Comparison of ENCODE assay signal across 20 cellular contexts in genomic region chr3:17110665-17111396, GRCh38.
A peak's percentile ranks its signal among the peaks of the same experiment; 100 is the strongest.
DNase-seq lines count a peak whose midpoint lies in the region; ATAC-seq and TF ChIP-seq lines count a peak whose summit lies in the region.
"Had no signal": no experiment of that assay in that cellular context is flagged by ENCODE, and none has a peak within 500 bp of the region (broad histone marks: within the 10 kb centered on the region; RNA-seq: fewer than 3 reads in every experiment).

No MANE protein-coding gene starts in this region.

- peaks cover 0 to 2% of the 10 kb centered on the region in 2 donors for H3K36me3 Mint-ChIP-seq in activated T-cell treated with anti-CD3 and anti-CD28 coated beads, Interleukin-2, amount 50 U/mL, for 72 hours (ENCODE audit: insufficient read depth in 2 of 2)
- H3K36me3 Mint-ChIP-seq in activated T-cell treated with anti-CD3 and anti-CD28 coated beads, Interleukin-2, amount 50 U/mL, for 4 hours (ENCODE audit: insufficient read depth) = no peaks in the 10 kb centered on the region
- H3K36me3 Mint-ChIP-seq in naive B cell = peaks cover 0 to 6% of the 10 kb centered on the region in 2 donors
- H3K36me3 Mint-ChIP-seq: CD14-positive monocyte had no signal

- no peaks in the 10 kb centered on the region for H3K27me3 Mint-ChIP-seq in activated T-cell treated with anti-CD3 and anti-CD28 coated beads, Interleukin-2, amount 50 U/mL, for 72 hours (ENCODE audit: low read depth)
- no peaks in the 10 kb centered on the region for H3K27me3 Mint-ChIP-seq in activated T-cell treated with anti-CD3 and anti-CD28 coated beads, Interleukin-2, amount 50 U/mL, for 4 hours (ENCODE audit: low read depth)
- H3K27me3 Mint-ChIP-seq in naive B cell = no peaks in the 10 kb centered on the region

- DNase-seq in activated T-cell treated with anti-CD3 and anti-CD28 coated beads, Interleukin-2, amount 50 U/mL, for 72 hours = peak in 1 of 2 donors; percentile 8
- no peak for DNase-seq in activated T-cell treated with anti-CD3 and anti-CD28 coated beads, Interleukin-2, amount 50 U/mL, for 4 hours
- peak; percentile 8 to 44 for DNase-seq in Kasumi-1 (lab: John Stamatoyannopoulos, UW)
- peak; percentile 63 for DNase-seq in naive B cell
- DNase-seq in foreskin fibroblast = no peak
- DNase-seq in RKO (ENCODE audit: low spot score) = no peak
- DNase-seq in C1 segment of cervical spinal cord (lab: John Stamatoyannopoulos, UW) = no peak
- DNase-seq: ACHN; foreskin melanocyte; GF-D8; H7; kidney glomerular epithelial cell; mammary epithelial cell; NCI-H1105; stimulated activated CD4-positive, alpha-beta T cell treated with anti-CD3 and anti-CD28 coated beads, Interleukin-12 subunit alpha, Interleukin-12 subunit beta, amount 100 ng/mL, for 4 hours; SW 1271 had no signal

- ATAC-seq in activated T-cell treated with anti-CD3 and anti-CD28 coated beads, Interleukin-2, amount 50 U/mL, for 72 hours (replicated peaks in 1 of 2) = peak; percentile 47 to 58
- ATAC-seq in activated T-cell treated with anti-CD3 and anti-CD28 coated beads, Interleukin-2, amount 50 U/mL, for 4 hours = no peak
- ATAC-seq in GM21529 (IDR thresholded peaks at IDR 0.05; ENCODE audit: unreplicated experiment) (peak; percentile 62), naive B cell (ENCODE audit: low read depth in 2 of 2) (peak; percentile 99)
- ATAC-seq: K562 had no signal

- H3K4me1 Mint-ChIP-seq in activated T-cell treated with anti-CD3 and anti-CD28 coated beads, Interleukin-2, amount 50 U/mL, for 72 hours (ENCODE audit: low read depth) = peaks cover 17% of the 10 kb centered on the region
- H3K4me1 Mint-ChIP-seq in activated T-cell treated with anti-CD3 and anti-CD28 coated beads, Interleukin-2, amount 50 U/mL, for 4 hours (ENCODE audit: low read depth) = peaks cover 2% of the 10 kb centered on the region
- peaks cover 12 to 13% (median 12%) of the 10 kb centered on the region in 3 donors for H3K4me1 Mint-ChIP-seq in naive B cell

- H3K4me3 Mint-ChIP-seq in activated T-cell treated with anti-CD3 and anti-CD28 coated beads, Interleukin-2, amount 50 U/mL, for 72 hours = no peak overlapping the region
- H3K4me3 Mint-ChIP-seq in activated T-cell treated with anti-CD3 and anti-CD28 coated beads, Interleukin-2, amount 50 U/mL, for 4 hours = no peak overlapping the region
- H3K4me3 Mint-ChIP-seq in naive B cell = peak overlapping the region in 3 of 8 donors; percentile 12 to 40 (median 17)
- H3K4me3 Mint-ChIP-seq: CD14-positive monocyte; dendritic cell treated with granulocyte-macrophage colony-stimulating factor and Interleukin-4, amounts not matched to agents 40 ng/mL and 50 ng/mL, for 4 days had no signal

- no peak overlapping the region for H3K27ac Mint-ChIP-seq in activated T-cell treated with anti-CD3 and anti-CD28 coated beads, Interleukin-2, amount 50 U/mL, for 72 hours
- peak overlapping the region in 5 of 6 donors; percentile 0 to 90 (median 44) for H3K27ac Mint-ChIP-seq in naive B cell
- H3K27ac Mint-ChIP-seq: CD14-positive monocyte; dendritic cell treated with granulocyte-macrophage colony-stimulating factor and Interleukin-4, amounts not matched to agents 40 ng/mL and 50 ng/mL, for 4 days had no signal

- peaks cover 0 to 2% of the 10 kb centered on the region in 2 donors for H3K9me3 Mint-ChIP-seq in activated T-cell treated with anti-CD3 and anti-CD28 coated beads, Interleukin-2, amount 50 U/mL, for 72 hours
- no peaks in the 10 kb centered on the region for H3K9me3 Mint-ChIP-seq in activated T-cell treated with anti-CD3 and anti-CD28 coated beads, Interleukin-2, amount 50 U/mL, for 4 hours
- H3K9me3 Mint-ChIP-seq in naive B cell = peaks cover 5 to 22% (median 12%) of the 10 kb centered on the region in 7 donors

- H3K4me3 ChIP-seq in foreskin fibroblast (ENCODE audit: low read depth in 1 of 2, low read length in 2 of 2) = no peak overlapping the region
- H3K4me3 ChIP-seq: K562 had no signal

- no peak for TF ChIP-seq CTCF in foreskin fibroblast (IDR thresholded peaks at IDR 0.05; ENCODE audit: low read depth, low read length)

Comparison
In these comparisons a context has a peak if more than half of its experiments do, and no peak if none do; other contexts are left out.
1. ATAC-seq: peak in activated T-cell treated with anti-CD3 and anti-CD28 coated beads, Interleukin-2, amount 50 U/mL, for 72 hours (2 of 2), GM21529 (single experiment) and naive B cell (2 of 2); none in activated T-cell treated with anti-CD3 and anti-CD28 coated beads, Interleukin-2, amount 50 U/mL, for 4 hours (0 of 2).
2. DNase-seq: peak in Kasumi-1 (2 of 2) and naive B cell (single experiment); none in activated T-cell treated with anti-CD3 and anti-CD28 coated beads, Interleukin-2, amount 50 U/mL, for 4 hours (single experiment), foreskin fibroblast (0 of 2), RKO (single experiment) and C1 segment of cervical spinal cord (0 of 14).